Comparison of ENCODE assay signal across 12 cellular contexts in the genomic region with DNA sequence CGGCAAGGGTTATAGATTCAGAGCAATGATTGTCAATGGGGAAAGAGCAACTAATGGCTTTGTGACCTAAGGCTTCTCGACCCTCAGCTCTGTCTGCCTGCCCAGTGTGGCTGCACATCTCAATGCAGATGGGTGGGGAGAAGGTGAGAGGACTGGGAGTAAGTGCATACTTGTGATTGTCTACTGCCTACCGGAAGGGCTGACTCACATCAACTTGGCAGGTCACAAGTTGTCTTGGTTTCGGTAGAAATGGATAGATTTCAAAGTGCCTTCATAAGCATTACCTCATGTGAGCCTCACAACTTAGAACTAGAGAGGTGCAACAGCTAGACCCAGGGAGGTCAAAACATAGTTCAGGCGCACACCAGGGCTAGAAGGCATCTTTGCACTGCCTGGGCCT. TPM values are rescaled to one million over a fixed set of nuclear protein-coding genes. Genes with fewer than 3 reads are reported as not detected.
A peak's percentile ranks its signal among the peaks of the same experiment; 100 is the strongest.
DNase-seq lines count a peak whose midpoint lies in the region; ATAC-seq, FAIRE-seq and TF ChIP-seq lines count a peak whose summit lies in the region.
"Had no signal": no experiment of that assay in that cellular context is flagged by ENCODE, and none has a peak within 500 bp of the region (broad histone marks: within the 10 kb centered on the region; RNA-seq: fewer than 3 reads in every experiment).

No MANE protein-coding gene starts in this region.

- peaks cover 78% of the 10 kb centered on the region for H3K4me1 Mint-ChIP-seq in activated T-helper 1 cell treated with anti-CD3 and anti-CD28 coated beads, Interleukin-12 subunit alpha, Interleukin-12 subunit beta, Interleukin-2, Interleukin-4 antibody, amounts not matched to agents 30 ng/mL and 10 ng/mL and 1 ng/mL, durations not matched to agents 14 hours and 24 hours and 36 hours (ENCODE audit: low read depth)

- H3K9me3 Mint-ChIP-seq in activated T-helper 1 cell treated with anti-CD3 and anti-CD28 coated beads, Interleukin-12 subunit alpha, Interleukin-12 subunit beta, Interleukin-2, Interleukin-4 antibody, amounts not matched to agents 30 ng/mL and 10 ng/mL and 1 ng/mL, durations not matched to agents 14 hours and 24 hours and 36 hours: no peaks in the 10 kb centered on the region

- no peaks in the 10 kb centered on the region for H3K27me3 Mint-ChIP-seq in activated T-helper 1 cell treated with anti-CD3 and anti-CD28 coated beads, Interleukin-12 subunit alpha, Interleukin-12 subunit beta, Interleukin-2, Interleukin-4 antibody, amounts not matched to agents 30 ng/mL and 10 ng/mL and 1 ng/mL, durations not matched to agents 14 hours and 24 hours and 36 hours (ENCODE audit: insufficient read depth)

- TF ChIP-seq CTCF in fibroblast of the aortic adventitia (IDR thresholded peaks at IDR 0.05; ENCODE audit: insufficient read depth, low read length): no peak

- ATAC-seq in HG03378 (IDR thresholded peaks at IDR 0.05; ENCODE audit: unreplicated experiment) (no peak), GM19324 (IDR thresholded peaks at IDR 0.05; ENCODE audit: low FRiP score, unreplicated experiment) (no peak), HG03280 (IDR thresholded peaks at IDR 0.05; ENCODE audit: unreplicated experiment) (no peak)
- ATAC-seq: HCT116 had no signal

- H3K36me3 Mint-ChIP-seq in activated T-helper 1 cell treated with anti-CD3 and anti-CD28 coated beads, Interleukin-12 subunit alpha, Interleukin-12 subunit beta, Interleukin-2, Interleukin-4 antibody, amounts not matched to agents 30 ng/mL and 10 ng/mL and 1 ng/mL, durations not matched to agents 14 hours and 24 hours and 36 hours (ENCODE audit: low read depth): peaks cover 81% of the 10 kb centered on the region

- FAIRE-seq in GM12891 (lab: Jason Lieb, UNC): no peak

- TF ChIP-seq POLR2A in GM12891 (IDR thresholded peaks at IDR 0.05; ENCODE audit: low read depth, low read length): peak; percentile 56; the same call in 1 of the 2 replicates

- DNase-seq in A172 (ENCODE audit: low spot score) (peak; percentile 85), GM12891 (ENCODE audit: insufficient read length, low spot score) (no peak), fibroblast of the aortic adventitia (ENCODE audit: low read depth) (peak; percentile 83), KG1 (lab: John Stamatoyannopoulos, UW) (no peak)
- no peak for DNase-seq in activated T-helper 1 cell treated with anti-CD3 and anti-CD28 coated beads, Interleukin-12 subunit alpha, Interleukin-12 subunit beta, Interleukin-2, Interleukin-4 antibody, amounts not matched to agents 30 ng/mL and 10 ng/mL and 1 ng/mL, durations not matched to agents 14 hours and 24 hours and 36 hours (ENCODE audit: low spot score)
- DNase-seq: foreskin melanocyte, NCI-H2081 had no signal

- H3K27ac Mint-ChIP-seq in activated T-helper 1 cell treated with anti-CD3 and anti-CD28 coated beads, Interleukin-12 subunit alpha, Interleukin-12 subunit beta, Interleukin-2, Interleukin-4 antibody, amounts not matched to agents 30 ng/mL and 10 ng/mL and 1 ng/mL, durations not matched to agents 14 hours and 24 hours and 36 hours: peak overlapping the region; percentile 46

- intact Hi-C loops in activated T-helper 1 cell treated with anti-CD3 and anti-CD28 coated beads, Interleukin-12 subunit alpha, Interleukin-12 subunit beta, Interleukin-2, Interleukin-4 antibody, amounts not matched to agents 30 ng/mL and 10 ng/mL and 1 ng/mL, durations not matched to agents 14 hours and 24 hours and 36 hours (cut with micrococcal nuclease): loop anchor here (2.0 kb wide), 1 partner anchor 16 kb away; no protein-coding TSS in a partner anchor

- H3K4me3 Mint-ChIP-seq in activated T-helper 1 cell treated with anti-CD3 and anti-CD28 coated beads, Interleukin-12 subunit alpha, Interleukin-12 subunit beta, Interleukin-2, Interleukin-4 antibody, amounts not matched to agents 30 ng/mL and 10 ng/mL and 1 ng/mL, durations not matched to agents 14 hours and 24 hours and 36 hours: no peak overlapping the region

- no peak overlapping the region for H3K4me3 ChIP-seq in fibroblast of the aortic adventitia (ENCODE audit: low read depth, low read length)
- H3K4me3 ChIP-seq: SK-N-MC had no signal

TF ChIP-seq in GM12891, 5 proteins besides CTCF, POLR2A, EP300 and RAD21:
- TF ChIP-seq POLR2AphosphoS5 (IDR thresholded peaks at IDR 0.05; ENCODE audit: low read depth, low read length) (peak; percentile 87), PAX5 (IDR thresholded peaks at IDR 0.05; ENCODE audit: insufficient read depth, low read length, severe bottlenecking) (no peak)
TF ChIP-seq in GM12891: peak in this region for 1.

RNA-seq across cellular contexts. Expression of gene STAT1, which starts 29.4 kb away (rescaled TPM):
- 55.0 and 64.7 TPM in 2 replicates for total RNA-seq in A172 (2014; rRNA removed; shearing (Covaris generic))
- polyA plus RNA-seq in GM12891 (2012; ENCODE audit: low read depth, missing spikeins): 320 TPM
- 129 and 136 TPM in 2 replicates for total RNA-seq in activated T-helper 1 cell treated with anti-CD3 and anti-CD28 coated beads, Interleukin-12 subunit alpha, Interleukin-12 subunit beta, Interleukin-2, Interleukin-4 antibody, amounts not matched to agents 30 ng/mL and 10 ng/mL and 1 ng/mL, durations not matched to agents 14 hours and 24 hours and 36 hours
- total RNA-seq in fibroblast of the aortic adventitia (ENCODE audit: low replicate concordance): 116 and 122 TPM in 2 replicates

Comparison
In these comparisons a context has a peak if more than half of its experiments do, and no peak if none do; other contexts are left out.
1. DNase-seq: peak in A172 (single experiment) and fibroblast of the aortic adventitia (single experiment); none in GM12891 (single experiment), activated T-helper 1 cell treated with anti-CD3 and anti-CD28 coated beads, Interleukin-12 subunit alpha, Interleukin-12 subunit beta, Interleukin-2, Interleukin-4 antibody, amounts not matched to agents 30 ng/mL and 10 ng/mL and 1 ng/mL, durations not matched to agents 14 hours and 24 hours and 36 hours (single experiment) and KG1 (single experiment).